28 cellular contexts compared by ENCODE assay signal in genomic region chr7:44557485-44557884, GRCh38. TPM values are rescaled to one million over a fixed set of nuclear protein-coding genes. Genes with fewer than 3 reads are reported as not detected.
"Had no signal": no experiment of that assay in that cellular context is flagged by ENCODE, and none has a peak within 500 bp of the region (broad histone marks: within the 10 kb centered on the region; RNA-seq: fewer than 3 reads in every experiment).

No MANE protein-coding gene starts in this region.

- H3K9me3 Mint-ChIP-seq: dendritic cell treated with granulocyte-macrophage colony-stimulating factor and Interleukin-4, amounts not matched to agents 40 ng/mL and 50 ng/mL, for 4 days; effector memory CD8-positive, alpha-beta T cell; mesothelial cell of epicardium had no signal

- H3K4me1 Mint-ChIP-seq: mesothelial cell of epicardium had no signal

- DNase-seq: colonic mucosa; cortex of kidney; effector CD8-positive, alpha-beta T cell; effector memory CD8-positive, alpha-beta T cell; endodermal cell; erythroblast; esophagus squamous epithelium; foreskin fibroblast; foreskin melanocyte; gastrocnemius medialis; glutamatergic neuron; head of caudate nucleus; heart right ventricle; hippocampal formation; left cardiac atrium; left lung; left ventricle myocardium superior; lower lobe of right lung; mesenchymal stem cell; mucosa of descending colon had no signal

- H3K36me3 ChIP-seq: colonic mucosa, esophagus squamous epithelium, gastrocnemius medialis, heart right ventricle, left lung, lower lobe of right lung had no signal

- H3K4me3 Mint-ChIP-seq: dendritic cell treated with granulocyte-macrophage colony-stimulating factor and Interleukin-4, amounts not matched to agents 40 ng/mL and 50 ng/mL, for 4 days; effector memory CD8-positive, alpha-beta T cell; endodermal cell; mesothelial cell of epicardium had no signal

- H3K9me3 ChIP-seq: colonic mucosa, esophagus squamous epithelium, gastrocnemius medialis, heart right ventricle, left lung, lower lobe of right lung, mucosa of descending colon had no signal

- H3K4me1 ChIP-seq: colonic mucosa, gastrocnemius medialis, heart right ventricle, left lung, lower lobe of right lung had no signal

- H3K36me3 Mint-ChIP-seq: mesothelial cell of epicardium had no signal

- H3K27me3 ChIP-seq: colonic mucosa, esophagus squamous epithelium, gastrocnemius medialis, heart right ventricle, left lung had no signal

- H3K4me3 ChIP-seq: colonic mucosa, esophagus squamous epithelium, gastrocnemius medialis, heart right ventricle, left lung, lower lobe of right lung, mucosa of descending colon had no signal

- H3K27ac ChIP-seq: colonic mucosa, epithelial cell of prostate, esophagus squamous epithelium, gastrocnemius medialis, heart right ventricle, left lung, lower lobe of right lung had no signal

- H3K27ac Mint-ChIP-seq: dendritic cell treated with granulocyte-macrophage colony-stimulating factor and Interleukin-4, amounts not matched to agents 40 ng/mL and 50 ng/mL, for 4 days; effector memory CD8-positive, alpha-beta T cell; endodermal cell; mesothelial cell of epicardium had no signal

RNA-seq across cellular contexts. Expression of gene NPC1L1, which starts 16.4 kb away (rescaled TPM):
- total RNA-seq: dermis microvascular lymphatic vessel endothelial cell, esophagus mucosa, glomerular endothelial cell, left ventricle myocardium superior, lung microvascular endothelial cell, myocyte had no signal
